In genomic region chr20:1828786-1829131, GRCh38 we compare ENCODE assay signal across 1 cellular context.
TF ChIP-seq lines count a peak whose summit lies in the region.

No MANE protein-coding gene starts in this region.

TF ChIP-seq in SK-N-SH treated with all-trans-retinoic acid at 6 μM for 48 hours, 23 proteins besides CTCF, POLR2A, EP300 and RAD21:
- no peak for TF ChIP-seq ZNF8 (CRISPR knock-in tag; IDR thresholded peaks at IDR 0.05)
- TF ChIP-seq TSHZ2 (CRISPR knock-in tag; IDR thresholded peaks at IDR 0.05), result no peak
- TF ChIP-seq SNAI2 (CRISPR knock-in tag; IDR thresholded peaks at IDR 0.05), result no peak
- no peak for TF ChIP-seq ISL1 (CRISPR knock-in tag; IDR thresholded peaks at IDR 0.05)
- no peak for TF ChIP-seq PPARA (CRISPR knock-in tag; IDR thresholded peaks at IDR 0.05; ENCODE audit: borderline replicate concordance)
- TF ChIP-seq ZFP30 (CRISPR knock-in tag; IDR thresholded peaks at IDR 0.05), result no peak
- TF ChIP-seq POU6F1 (CRISPR knock-in tag; IDR thresholded peaks at IDR 0.05; ENCODE audit: borderline replicate concordance, low read depth), result no peak
- no peak for TF ChIP-seq RARB (CRISPR knock-in tag; IDR thresholded peaks at IDR 0.05)
